ENCODE assay signal across 22 cellular contexts in genomic region chr9:94280409-94280989, GRCh38. TPM values are rescaled to one million over a fixed set of nuclear protein-coding genes. Genes with fewer than 3 reads are reported as not detected.
DNase-seq lines count a peak whose midpoint lies in the region; ATAC-seq, FAIRE-seq and TF ChIP-seq lines count a peak whose summit lies in the region.
"Had no signal": no experiment of that assay in that cellular context is flagged by ENCODE, and none has a peak within 500 bp of the region (broad histone marks: within the 10 kb centered on the region; RNA-seq: fewer than 3 reads in every experiment).

No MANE protein-coding gene starts in this region.

- H3K9me3 ChIP-seq in HEK293 (ENCODE audit: control insufficient read depth, insufficient read depth, low read depth, low read length) (no peaks in the 10 kb centered on the region), H1 (ENCODE audit: insufficient read depth in 2 of 2, low read depth in 1 of 2, low read length in 1 of 2) (no peaks in the 10 kb centered on the region)

- no peak for ATAC-seq in GM19035 (IDR thresholded peaks at IDR 0.05; ENCODE audit: unreplicated experiment)
- ATAC-seq: HCT116 had no signal

- no peak overlapping the region for H3K56ac ChIP-seq in H1 (replicated peaks; ENCODE audit: insufficient read length, low read depth, low read length)

- H3K27me3 ChIP-seq in H1 (replicated peaks in 1 of 4; ENCODE audit: control insufficient read depth in 3 of 4, extremely low read depth in 1 of 4, insufficient read depth in 3 of 4, low read length in 3 of 4) = no peaks in the 10 kb centered on the region

- TF ChIP-seq CTCF in HEK293 (tag by site-specific recombination; IDR thresholded peaks at IDR 0.05) = no peak
- no peak for TF ChIP-seq CTCF in H1 (IDR thresholded peaks at IDR 0.05; ENCODE audit: control extremely low read depth in 1 of 3, insufficient read depth in 1 of 3, low read depth in 1 of 3, low read length in 3 of 3)
- no peak for TF ChIP-seq CTCF in coronary artery (IDR thresholded peaks at IDR 0.05)

- no peak overlapping the region for H4K91ac ChIP-seq in H1 (replicated peaks; ENCODE audit: insufficient read length, low read length)

- no peak overlapping the region for H2BK12ac ChIP-seq in H1 (ENCODE audit: low read depth, low read length)

- no peak for TF ChIP-seq POLR2A in H1 (IDR thresholded peaks at IDR 0.05; ENCODE audit: control extremely low read depth in 1 of 2, low read depth in 2 of 2, low read length in 2 of 2)

- H3K27ac ChIP-seq in HEK293 (ENCODE audit: extremely low read depth, low read depth, low read length) (no peak overlapping the region), H1 (ENCODE audit: low read depth, low read length) (no peak overlapping the region), coronary artery (no peak overlapping the region)
- H3K27ac ChIP-seq: GM23248 had no signal

- no peak overlapping the region for H3K14ac ChIP-seq in H1 (ENCODE audit: insufficient read length)

- no peak overlapping the region for H3K4ac ChIP-seq in H1 (replicated peaks; ENCODE audit: insufficient read length, low read depth, low read length)

- no peak overlapping the region for H3K18ac ChIP-seq in H1 (ENCODE audit: extremely low read depth, low read length)

- no peak overlapping the region for H2BK120ac ChIP-seq in H1 (replicated peaks; ENCODE audit: low read depth, low read length)

- TF ChIP-seq RAD21 in H1 (IDR thresholded peaks at IDR 0.05 in 1 of 2, conservative IDR thresholded peaks at IDR 0.05 in 1 of 2; ENCODE audit: low read depth in 2 of 2, low read length in 2 of 2) = no peak

- CTCF ChIA-PET in HEK293 (lab: Yijun Ruan, JAX) = no interaction called here
- CTCF ChIA-PET in H1 (lab: Charles Lee; ENCODE audit: partially characterized antibody) = interaction anchor here (0.8 to 1.1 kb wide), 2 partner anchors 29 to 159 kb away, joined by 3 to 4 read pairs; no protein-coding TSS in a partner anchor

- 92% methylated on average over 9 of the region's 9 CpGs; no CpG with 5 or more reads in 1 of the 2 experiments for WGBS in H1 (ENCODE audit: extremely low coverage in 1 of 2, insufficient coverage in 1 of 2, insufficient read length in 1 of 2, insufficient replicate concordance in 2 of 2, low coverage in 1 of 2, low lambda C conversion rate in 2 of 2, missing lambda C conversion rate in 1 of 2), 2 experiments

- no peak for FAIRE-seq in H1 (lab: Jason Lieb, UNC)
- FAIRE-seq: G401.6, GM12892, GM19239 had no signal

- H3K36me3 ChIP-seq in HEK293 (ENCODE audit: control insufficient read depth in 2 of 2, insufficient read depth in 1 of 2, low read length in 2 of 2) (peaks cover 0 to 26% of the 10 kb centered on the region in 2 experiments; a peak in 1 of 3 replicates), H1 (ENCODE audit: control insufficient read depth in 2 of 4, insufficient read depth in 4 of 4, low read length in 3 of 4) (peaks cover 0 to 15% (median 0%) of the 10 kb centered on the region in 4 experiments; a peak in 2 of 8 replicates)

- no peak overlapping the region for H2AFZ ChIP-seq in H1 (ENCODE audit: low read length)
- H2AFZ ChIP-seq: GM23248 had no signal

- POLR2A ChIA-PET in HEK293 (lab: Yijun Ruan, JAX) (no interaction called here), H1 (lab: Charles Lee; ENCODE audit: partially characterized antibody) (no interaction called here)

- no peak for TF ChIP-seq EP300 in H1 (IDR thresholded peaks at IDR 0.05; ENCODE audit: borderline replicate concordance in 1 of 2, low read depth in 2 of 2, low read length in 2 of 2)

- H2BK20ac ChIP-seq in H1 (ENCODE audit: low read length) = no peak overlapping the region

- no peak overlapping the region for H4K8ac ChIP-seq in H1 (ENCODE audit: extremely low read depth, insufficient read depth, low read length)

- H2BK15ac ChIP-seq in H1 (ENCODE audit: low read length) = no peak overlapping the region

- peaks cover 0 to 2% of the 10 kb centered on the region in 2 experiments; a peak in 1 of 4 replicates for H3K79me2 ChIP-seq in H1 (ENCODE audit: control insufficient read depth in 1 of 2, insufficient read depth in 2 of 2, low read length in 2 of 2)

- H3K4me3 ChIP-seq in HEK293 (ENCODE audit: low read depth, low read length) = no peak overlapping the region
- H3K4me3 ChIP-seq in H1 (ENCODE audit: extremely low read depth in 1 of 4, insufficient read depth in 2 of 4, low read depth in 3 of 4, low read length in 4 of 4) = no peak overlapping the region
- H3K4me3 ChIP-seq in coronary artery = no peak overlapping the region
- H3K4me3 ChIP-seq: GM23248 had no signal

- H3K4me1 ChIP-seq in HEK293 (ENCODE audit: control insufficient read depth, insufficient read depth, low read length) = no peaks in the 10 kb centered on the region
- H3K4me1 ChIP-seq in H1 (replicated peaks in 1 of 4; ENCODE audit: control insufficient read depth in 3 of 4, insufficient read depth in 4 of 4, low read length in 3 of 4) = 0 out of 7 replicates have a peak, but pooled peaks cover 0 to 3% (median 0%) of the 10 kb centered on the region in 4 experiments

- no peak overlapping the region for H3K23ac ChIP-seq in H1 (ENCODE audit: insufficient read length)

- no peaks in the 10 kb centered on the region for H3K23me2 ChIP-seq in H1 (ENCODE audit: low read depth, low read length)

- no peak overlapping the region for H4K5ac ChIP-seq in H1 (ENCODE audit: insufficient read length, low read depth, low read length)

- no peak for DNase-seq in H1 (ENCODE audit: low read depth in 1 of 2, low spot score in 2 of 2)
- peak; percentile 50 for DNase-seq in islet precursor cell
- DNase-seq in RPMI8226 = no peak
- no peak for DNase-seq in coronary artery (ENCODE audit: low spot score)
- DNase-seq: C1 segment of cervical spinal cord; Caco-2; CD4-positive, alpha-beta memory T cell; DMS153; DND-41; GM23248; H9; HFFc6 had no signal

- H3K9ac ChIP-seq in H1 (replicated peaks in 1 of 4; ENCODE audit: extremely low read depth in 1 of 4, low read depth in 3 of 4, low read length in 3 of 4) = no peak overlapping the region
- H3K9ac ChIP-seq: GM23248 had no signal

- H2AK5ac ChIP-seq in H1 (ENCODE audit: low read depth, low read length) = no peak overlapping the region

- H3K79me1 ChIP-seq in H1 (ENCODE audit: low read depth, low read length) = no peaks in the 10 kb centered on the region

- H2BK5ac ChIP-seq in H1 (ENCODE audit: low read depth, low read length) = no peak overlapping the region

- no peaks in the 10 kb centered on the region for H4K20me1 ChIP-seq in H1 (replicated peaks in 1 of 2; ENCODE audit: control insufficient read depth in 1 of 2, insufficient read depth in 2 of 2, low read length in 2 of 2)

- H3K4me2 ChIP-seq in H1 (ENCODE audit: insufficient read depth in 1 of 2, low read depth in 2 of 2, low read length in 2 of 2) = no peak overlapping the region

TF ChIP-seq in HEK293, 187 proteins besides CTCF, POLR2A, EP300 and RAD21:
- TF ChIP-seq SETDB1 (IDR thresholded peaks at IDR 0.05; ENCODE audit: insufficient read length, low read length) (peak; percentile 37), ZNF426 (tag by site-specific recombination; IDR thresholded peaks at IDR 0.05) (no peak), ZNF544 (tag by site-specific recombination; IDR thresholded peaks at IDR 0.05) (no peak)

TF ChIP-seq in H1, 55 proteins besides CTCF, POLR2A, EP300 and RAD21:
- TF ChIP-seq E2F6 (IDR thresholded peaks at IDR 0.05) = 0 out of 2 replicates have a peak, but pooled peaks have one; percentile 13
- no peak for TF ChIP-seq CHD2 (IDR thresholded peaks at IDR 0.05; ENCODE audit: low read length)
- TF ChIP-seq JUND (IDR thresholded peaks at IDR 0.05; ENCODE audit: low read length) = no peak
- TF ChIP-seq KDM4A (IDR thresholded peaks at IDR 0.05; ENCODE audit: low read depth, low read length, severe bottlenecking) = no peak

RNA-seq across cellular contexts. Expression of gene ZNF169, which starts 21.4 kb away (rescaled TPM):
- total RNA-seq in H1 (2021; fragmentation: NEBNext Ultra II Directional; extraction: Animal tissue kit (Norgen Biotek cat#: 25700)) = 5.2 and 7.0 TPM in 2 replicates
- polyA plus RNA-seq in H1 (2011; rRNA removed) = 6.7 and 9.0 TPM in 2 replicates
- polyA plus RNA-seq in H1 (2011; cell fraction: cytosol; rRNA removed) = 11.8 TPM
- 13.6 TPM for polyA plus RNA-seq in H1 (2011; cell fraction: nucleus; rRNA removed)
- 4.7 to 7.5 TPM (median 6.3 TPM) in 4 replicates for polyA plus RNA-seq in H1 (2012, experiment 1 of 2)
- 1.5 TPM for polyA plus RNA-seq in H1 (2012, experiment 2 of 2)
- 4.1 TPM for polyA plus RNA-seq in H1 (2013, experiment 1 of 2)
- polyA plus RNA-seq in H1 (2013, experiment 2 of 2) = 3.6 TPM
- 16.0 and 20.4 TPM in 2 replicates for polyA minus RNA-seq in H1 (2011; rRNA and poly(A)+ RNA removed)
- 4.5 TPM for polyA minus RNA-seq in H1 (2011; cell fraction: cytosol; rRNA and poly(A)+ RNA removed)
- polyA minus RNA-seq in H1 (2011; cell fraction: nucleus; rRNA and poly(A)+ RNA removed) = 14.0 TPM

RNA-seq across cellular contexts. Expression of gene NUTM2F, which starts 47.9 kb away (rescaled TPM):
- 0.19 TPM in 1 of 2 replicates, not detected in the other for total RNA-seq in H1 (2021; fragmentation: NEBNext Ultra II Directional; extraction: Animal tissue kit (Norgen Biotek cat#: 25700))
- 0.06 and 0.28 TPM in 2 replicates for polyA plus RNA-seq in H1 (2011; rRNA removed)
- polyA plus RNA-seq in H1 (2011; cell fraction: cytosol; rRNA removed) = 0.14 TPM
- polyA plus RNA-seq in H1 (2011; cell fraction: nucleus; rRNA removed) = 0.24 TPM
- polyA plus RNA-seq in H1 (2012, experiment 1 of 2) = 0.12 to 0.20 TPM (median 0.15 TPM) in 3 of 4 replicates, not detected in the other
- not detected for polyA plus RNA-seq in H1 (2012, experiment 2 of 2)
- polyA plus RNA-seq in H1 (2013, experiment 1 of 2) = 0.04 TPM
- polyA plus RNA-seq in H1 (2013, experiment 2 of 2) = not detected
- polyA minus RNA-seq in H1 (2011; rRNA and poly(A)+ RNA removed) = 0.09 TPM in 1 of 2 replicates, not detected in the other
- polyA minus RNA-seq in H1 (2011; cell fraction: cytosol; rRNA and poly(A)+ RNA removed) = not detected
- polyA minus RNA-seq in H1 (2011; cell fraction: nucleus; rRNA and poly(A)+ RNA removed) = not detected
- total RNA-seq: A172; A673; Caco-2; CD4-positive, alpha-beta memory T cell; GM23248; H4; H9; HFFc6 had no signal
- polyA plus RNA-seq: BJ; CD4-positive, alpha-beta memory T cell; GM23248 had no signal
